ENCODE assay signal across 31 cellular contexts in genomic region chr16:27259710-27260109, GRCh38. TPM values are rescaled to one million over a fixed set of nuclear protein-coding genes. Genes with fewer than 3 reads are reported as not detected.
DNase-seq lines count a peak whose midpoint lies in the region; ATAC-seq and TF ChIP-seq lines count a peak whose summit lies in the region.
"Had no signal": no experiment of that assay in that cellular context is flagged by ENCODE, and none has a peak within 500 bp of the region (broad histone marks: within the 10 kb centered on the region; RNA-seq: fewer than 3 reads in every experiment).

No MANE protein-coding gene starts in this region.

- H3K4me3 Mint-ChIP-seq in MCF 10A (ENCODE audit: unreplicated experiment), result no peak overlapping the region
- no peak overlapping the region for H3K4me3 Mint-ChIP-seq in neural progenitor cell
- H3K4me3 Mint-ChIP-seq in CD4-positive, alpha-beta memory T cell, result no peak overlapping the region
- H3K4me3 Mint-ChIP-seq: activated CD4-positive, alpha-beta memory T cell treated with anti-CD3 and anti-CD28 coated beads, Interleukin-2, amount 10 ng/mL, durations not matched to agents 7 days and 5 days; endodermal cell; H9; mesothelial cell of epicardium; T-helper 1 cell treated with Interleukin-12 subunit alpha and Interleukin-12 subunit beta and Interleukin-4 antibody, amounts not matched to agents 30 μg/mL and 1 μg/mL, for 36 hours had no signal

- CTCF ChIA-PET in MCF 10A (lab: Yijun Ruan, JAX), result interaction anchor here (0.6 to 2.0 kb wide), 3 partner anchors 24 to 108 kb away, joined by 3 to 15 read pairs (median 5); no protein-coding TSS in a partner anchor
- CTCF ChIA-PET in CD4-positive, alpha-beta memory T cell (lab: Charles Lee; ENCODE audit: partially characterized antibody), result interaction anchor here (1.5 to 1.6 kb wide), 2 partner anchors 25 to 81 kb away, joined by 5 read pairs; no protein-coding TSS in a partner anchor

- H3K79me2 ChIP-seq in neural progenitor cell (ENCODE audit: low read depth), result peaks cover 4% of the 10 kb centered on the region

- H3K4me2 ChIP-seq in neural progenitor cell, result peak overlapping the region; percentile 28
- H3K4me2 ChIP-seq: SK-N-SH had no signal

- no peaks in the 10 kb centered on the region for H3K36me3 ChIP-seq in breast epithelium
- peaks cover 8% of the 10 kb centered on the region for H3K36me3 ChIP-seq in ectodermal cell (ENCODE audit: control insufficient read depth, insufficient read depth, low read length)
- no peaks in the 10 kb centered on the region for H3K36me3 ChIP-seq in neural progenitor cell
- no peaks in the 10 kb centered on the region for H3K36me3 ChIP-seq in uterus
- peaks cover 23% of the 10 kb centered on the region for H3K36me3 ChIP-seq in CD4-positive, alpha-beta memory T cell (ENCODE audit: insufficient read depth, low read length)

- H3K27me3 Mint-ChIP-seq in MCF 10A (ENCODE audit: insufficient read depth, unreplicated experiment) (no peaks in the 10 kb centered on the region), neural progenitor cell (ENCODE audit: insufficient read depth, low read depth) (no peaks in the 10 kb centered on the region)
- no peaks in the 10 kb centered on the region for H3K27me3 Mint-ChIP-seq in CD4-positive, alpha-beta memory T cell
- H3K27me3 Mint-ChIP-seq: activated CD4-positive, alpha-beta memory T cell treated with anti-CD3 and anti-CD28 coated beads, Interleukin-2, amount 10 ng/mL, durations not matched to agents 7 days and 5 days; naive B cell had no signal

- DNase-seq in breast epithelium (ENCODE audit: low spot score in 2 of 2) (no peak), MCF 10A (ENCODE audit: unreplicated experiment) (no peak), neural progenitor cell (ENCODE audit: low spot score) (peak; percentile 62), uterus (no peak), NCI-H146 (lab: John Stamatoyannopoulos, UW) (no peak)
- DNase-seq in CD4-positive, alpha-beta memory T cell, result no peak
- DNase-seq: activated CD4-positive, alpha-beta memory T cell treated with anti-CD3 and anti-CD28 coated beads, Interleukin-2, amount 10 ng/mL, durations not matched to agents 7 days and 5 days; activated gamma-delta T cell; central memory CD4-positive, alpha-beta T cell; cortex of kidney; endodermal cell; foreskin keratinocyte; H9; heart left ventricle; Karpas-422; naive B cell; NCI-H1417; NCI-H2081; NCI-H526 treated with DMSO at 0.1 percent for 48 hours; NK-92 treated with Interleukin-12 subunit alpha and Interleukin-12 subunit beta, amount 100 ng/mL, for 24 hours; PC-3; SK-N-SH; stimulated activated naive CD4-positive, alpha-beta T cell treated with Interleukin-2 at 50 U/mL for 16 hours had no signal

- H3K27me3 ChIP-seq in breast epithelium (no peaks in the 10 kb centered on the region), ectodermal cell (ENCODE audit: control insufficient read depth, insufficient read depth, low read length, poor library complexity, severe bottlenecking) (no peaks in the 10 kb centered on the region), neural progenitor cell (no peaks in the 10 kb centered on the region), uterus (no peaks in the 10 kb centered on the region)
- H3K27me3 ChIP-seq in CD4-positive, alpha-beta memory T cell (ENCODE audit: insufficient read depth, low read length), result no peaks in the 10 kb centered on the region
- H3K27me3 ChIP-seq: foreskin keratinocyte, heart left ventricle had no signal

- H3K9me3 ChIP-seq in breast epithelium, result no peaks in the 10 kb centered on the region
- H3K9me3 ChIP-seq in ectodermal cell (ENCODE audit: control insufficient read depth, low read length), result no peaks in the 10 kb centered on the region
- no peaks in the 10 kb centered on the region for H3K9me3 ChIP-seq in neural progenitor cell (ENCODE audit: low read depth)
- no peaks in the 10 kb centered on the region for H3K9me3 ChIP-seq in uterus
- no peaks in the 10 kb centered on the region for H3K9me3 ChIP-seq in CD4-positive, alpha-beta memory T cell (ENCODE audit: control insufficient read depth in 1 of 2, low read length in 2 of 2)
- H3K9me3 ChIP-seq: heart left ventricle, SK-N-SH had no signal

- H2AFZ ChIP-seq in neural progenitor cell (replicated peaks), result no peak overlapping the region

- ATAC-seq in HG03378 (IDR thresholded peaks at IDR 0.05; ENCODE audit: unreplicated experiment), result no peak
- ATAC-seq: esophagus mucosa, foreskin keratinocyte, GM12878, heart left ventricle, HepG2, PC-3, Right ventricle myocardium inferior had no signal

- H3F3A ChIP-seq in neural progenitor cell (ENCODE audit: low read depth), result no peaks in the 10 kb centered on the region

- H3K9me3 Mint-ChIP-seq in MCF 10A (ENCODE audit: unreplicated experiment) (no peaks in the 10 kb centered on the region), neural progenitor cell (no peaks in the 10 kb centered on the region)
- no peaks in the 10 kb centered on the region for H3K9me3 Mint-ChIP-seq in CD4-positive, alpha-beta memory T cell
- H3K9me3 Mint-ChIP-seq: activated CD4-positive, alpha-beta memory T cell treated with anti-CD3 and anti-CD28 coated beads, Interleukin-2, amount 10 ng/mL, durations not matched to agents 7 days and 5 days; endodermal cell; H9; mesothelial cell of epicardium; naive B cell; T-helper 1 cell treated with Interleukin-12 subunit alpha and Interleukin-12 subunit beta and Interleukin-4 antibody, amounts not matched to agents 30 μg/mL and 1 μg/mL, for 36 hours had no signal

- peaks cover 29% of the 10 kb centered on the region for H3K36me3 Mint-ChIP-seq in MCF 10A (ENCODE audit: insufficient read depth, unreplicated experiment)
- H3K36me3 Mint-ChIP-seq in neural progenitor cell, result peaks cover 2% of the 10 kb centered on the region
- H3K36me3 Mint-ChIP-seq in CD4-positive, alpha-beta memory T cell, result peaks cover 35 to 37% of the 10 kb centered on the region in 2 donors

- H3K27ac Mint-ChIP-seq in MCF 10A (ENCODE audit: low read depth, unreplicated experiment) (no peak overlapping the region), neural progenitor cell (no peak overlapping the region)
- peak overlapping the region in 1 of 7 donors; percentile 53 for H3K27ac Mint-ChIP-seq in CD4-positive, alpha-beta memory T cell
- H3K27ac Mint-ChIP-seq: activated CD4-positive, alpha-beta memory T cell treated with anti-CD3 and anti-CD28 coated beads, Interleukin-2, amount 10 ng/mL, durations not matched to agents 7 days and 5 days; endodermal cell; mesothelial cell of epicardium; T-helper 1 cell treated with Interleukin-12 subunit alpha and Interleukin-12 subunit beta and Interleukin-4 antibody, amounts not matched to agents 30 μg/mL and 1 μg/mL, for 36 hours had no signal

- H3K4me3 ChIP-seq in breast epithelium (no peak overlapping the region), ectodermal cell (ENCODE audit: insufficient read depth, low read depth, low read length) (no peak overlapping the region), neural progenitor cell (no peak overlapping the region), uterus (no peak overlapping the region)
- H3K4me3 ChIP-seq in CD4-positive, alpha-beta memory T cell (ENCODE audit: low read length in 2 of 2), result no peak overlapping the region
- H3K4me3 ChIP-seq: GM12878, heart left ventricle had no signal

- H3K27ac ChIP-seq in breast epithelium (peak overlapping the region; percentile 86 to 94), ectodermal cell (ENCODE audit: insufficient read depth, low read depth, low read length, poor library complexity, severe bottlenecking) (peak overlapping the region; percentile 51), neural progenitor cell (no peak overlapping the region), uterus (peak overlapping the region; percentile 51 to 82)
- no peak overlapping the region for H3K27ac ChIP-seq in CD4-positive, alpha-beta memory T cell (ENCODE audit: low read depth, low read length)
- H3K27ac ChIP-seq: foreskin keratinocyte had no signal

- POLR2A ChIA-PET in MCF 10A (lab: Yijun Ruan, JAX), result no interaction called here
- POLR2A ChIA-PET in CD4-positive, alpha-beta memory T cell (lab: Charles Lee; ENCODE audit: partially characterized antibody), result no interaction called here

- peaks cover 24% of the 10 kb centered on the region for H3K4me1 Mint-ChIP-seq in MCF 10A (ENCODE audit: insufficient read depth, unreplicated experiment)
- H3K4me1 Mint-ChIP-seq in neural progenitor cell, result peaks cover 16% of the 10 kb centered on the region
- peaks cover 37 to 68% (median 50%) of the 10 kb centered on the region in 4 donors for H3K4me1 Mint-ChIP-seq in CD4-positive, alpha-beta memory T cell

- intact Hi-C loops in breast epithelium (cut with DNase I; ENCODE audit: low total_unique reads) (loop anchor here (10.0 kb wide), 1 partner anchor 65 kb away; no protein-coding TSS in a partner anchor), MCF 10A (cut with micrococcal nuclease) (no loop called here), uterus (cut with DNase I; ENCODE audit: low total_unique reads) (no loop called here)
- intact Hi-C loops in CD4-positive, alpha-beta memory T cell (cut with micrococcal nuclease), result loop anchor here (10.0 kb wide), 1 partner anchor 55 kb away; the partner anchor contains the start of gene IL4R

- H3K4me1 ChIP-seq in breast epithelium (peaks cover 6 to 9% of the 10 kb centered on the region in 2 donors), ectodermal cell (ENCODE audit: control insufficient read depth, insufficient read depth, low read length) (peaks cover 5% of the 10 kb centered on the region), neural progenitor cell (peaks cover 26% of the 10 kb centered on the region), uterus (no peaks in the 10 kb centered on the region)
- peaks cover 11% of the 10 kb centered on the region for H3K4me1 ChIP-seq in CD4-positive, alpha-beta memory T cell (ENCODE audit: insufficient read depth, low read length)

- no TSS peak for BruUV-seq in MCF 10A (replicated peaks; lab: Mats Ljungman, UMichigan)

- no peak overlapping the region for H3K9ac ChIP-seq in neural progenitor cell
- H3K9ac ChIP-seq: SK-N-SH had no signal

- TF ChIP-seq CTCF in breast epithelium (IDR thresholded peaks at IDR 0.05) (no peak), MCF 10A (IDR thresholded peaks at IDR 0.05; ENCODE audit: unreplicated experiment) (no peak), neural progenitor cell (IDR thresholded peaks at IDR 0.05) (no peak), uterus (IDR thresholded peaks at IDR 0.05) (no peak)

- H4K20me1 ChIP-seq in neural progenitor cell (ENCODE audit: low read depth), result peaks cover 6% of the 10 kb centered on the region

- 30 to 34% methylated on average over 3 to 4 of the region's 4 CpGs for WGBS in ectodermal cell, 2 experiments

- TF ChIP-seq POLR2A in breast epithelium (IDR thresholded peaks at IDR 0.05) (no peak), uterus (IDR thresholded peaks at IDR 0.05) (no peak)

RNA-seq across cellular contexts. Expression of gene NSMCE1, which starts 8.9 kb away (rescaled TPM):
- total RNA-seq in breast epithelium, result 10 to 100 TPM; 32.4 to 54.6 (median 51.8) TPM
- 106 and 119 TPM in 2 replicates for total RNA-seq in MCF 10A (2022)
- polyA plus RNA-seq in ectodermal cell (2013, experiment 1 of 4), result 53.3 TPM
- polyA plus RNA-seq in ectodermal cell (2013, experiment 2 of 4), result 56.2 TPM
- 51.2 TPM for polyA plus RNA-seq in ectodermal cell (2013, experiment 3 of 4)
- 54.8 TPM for polyA plus RNA-seq in ectodermal cell (2013, experiment 4 of 4)
- 44.6 and 83.4 TPM in 2 replicates for total RNA-seq in neural progenitor cell (ENCODE audit: low replicate concordance)
- 10 to 100 TPM in 3 of 4 donors, 1 to 10 TPM in 1; 3.2 to 43.6 (median 35.6) TPM for total RNA-seq in uterus
- total RNA-seq in CD4-positive, alpha-beta memory T cell, result 10 to 100 TPM; 66.6 to 70.7 TPM
- 100 to 1,000 TPM; 142 to 202 TPM for polyA plus RNA-seq in CD4-positive, alpha-beta memory T cell

RNA-seq across cellular contexts. Expression of gene IL4R, which starts 54.1 kb away (rescaled TPM):
- total RNA-seq in breast epithelium (10 to 100 TPM; 18.7 to 53.4 (median 51.8) TPM), MCF 10A (2022) (50.4 and 51.9 TPM in 2 replicates), neural progenitor cell (ENCODE audit: low replicate concordance) (6.6 and 9.6 TPM in 2 replicates), uterus (100 to 1,000 TPM in 1 of 4 donors, 10 to 100 TPM in 2, 1 to 10 TPM in 1; 9.4 to 137 (median 45.4) TPM)
- polyA plus RNA-seq in ectodermal cell (2013, experiment 1 of 4), result 11.5 TPM
- polyA plus RNA-seq in ectodermal cell (2013, experiment 2 of 4), result 8.2 TPM
- 7.7 TPM for polyA plus RNA-seq in ectodermal cell (2013, experiment 3 of 4)
- polyA plus RNA-seq in ectodermal cell (2013, experiment 4 of 4), result 6.6 TPM
- 100 to 1,000 TPM; 143 to 152 TPM for total RNA-seq in CD4-positive, alpha-beta memory T cell
- polyA plus RNA-seq in CD4-positive, alpha-beta memory T cell, result 10 to 100 TPM; 32.6 to 66.1 TPM

RNA-seq across cellular contexts. Expression of gene KDM8, which starts 56.4 kb away (rescaled TPM):
- 1 to 10 TPM; 1.9 to 4.5 (median 4.3) TPM for total RNA-seq in breast epithelium
- total RNA-seq in MCF 10A (2022), result 3.7 and 4.1 TPM in 2 replicates
- polyA plus RNA-seq in ectodermal cell (2013, experiment 1 of 4), result 9.4 TPM
- 10.5 TPM for polyA plus RNA-seq in ectodermal cell (2013, experiment 2 of 4)
- polyA plus RNA-seq in ectodermal cell (2013, experiment 3 of 4), result 8.8 TPM
- polyA plus RNA-seq in ectodermal cell (2013, experiment 4 of 4), result 10.5 TPM
- total RNA-seq in neural progenitor cell (ENCODE audit: low replicate concordance), result 6.5 and 11.9 TPM in 2 replicates
- 10 to 100 TPM in 2 of 4 donors, 1 to 10 TPM in 1, not detected in 1; 4.1 to 31.0 (median 11.5) TPM for total RNA-seq in uterus
- total RNA-seq in CD4-positive, alpha-beta memory T cell, result 10 to 100 TPM; 28.6 to 31.0 TPM
- 1 to 10 TPM; 4.8 to 8.1 TPM for polyA plus RNA-seq in CD4-positive, alpha-beta memory T cell

Comparison
In these comparisons a context has a peak if more than half of its experiments do, and no peak if none do; other contexts are left out.
1. intact Hi-C loops: an anchor here in breast epithelium (10.0 kb wide) and CD4-positive, alpha-beta memory T cell (10.0 kb wide); none called in MCF 10A and uterus.
2. H3K27ac ChIP-seq: peak in breast epithelium (2 of 2), ectodermal cell (single experiment) and uterus (2 of 2); none in neural progenitor cell (single experiment) and CD4-positive, alpha-beta memory T cell (single experiment).